Comparison of ENCODE assay signal across 7 cellular contexts in the genomic region with DNA sequence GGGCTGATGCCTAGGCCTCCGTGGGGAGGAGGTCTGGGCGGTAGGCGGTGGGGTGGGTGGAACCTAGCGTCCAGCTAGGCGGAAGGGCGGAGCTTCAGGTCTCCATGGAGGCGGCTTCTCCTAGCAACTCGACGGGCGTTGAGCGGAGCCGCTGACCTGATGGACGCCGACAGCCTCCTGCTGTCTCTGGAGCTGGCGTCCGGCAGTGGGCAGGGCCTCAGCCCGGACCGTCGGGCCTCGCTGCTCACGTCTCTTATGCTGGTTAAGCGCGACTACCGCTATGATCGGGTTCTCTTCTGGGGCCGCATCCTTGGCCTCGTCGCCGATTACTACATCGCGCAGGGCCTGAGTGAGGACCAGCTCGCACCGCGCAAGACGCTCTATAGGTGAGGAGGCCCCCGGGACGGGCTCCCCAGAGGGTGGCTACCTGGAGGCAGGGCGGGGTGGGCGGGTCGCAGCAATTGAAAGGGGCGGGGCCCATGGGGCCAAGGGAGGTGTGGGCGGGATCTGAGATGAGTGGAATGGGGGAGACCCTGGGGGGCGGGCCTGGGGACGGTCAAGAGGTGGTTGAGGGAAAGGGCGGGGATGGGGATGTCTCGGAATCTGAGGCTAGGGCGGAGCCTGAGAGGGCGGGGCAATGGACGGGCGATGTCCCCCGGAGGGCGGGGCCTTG. TPM values are rescaled to one million over a fixed set of nuclear protein-coding genes. Genes with fewer than 3 reads are reported as not detected.
DNase-seq lines count a peak whose midpoint lies in the region; ATAC-seq, FAIRE-seq and TF ChIP-seq lines count a peak whose summit lies in the region.

A gene with protein sequence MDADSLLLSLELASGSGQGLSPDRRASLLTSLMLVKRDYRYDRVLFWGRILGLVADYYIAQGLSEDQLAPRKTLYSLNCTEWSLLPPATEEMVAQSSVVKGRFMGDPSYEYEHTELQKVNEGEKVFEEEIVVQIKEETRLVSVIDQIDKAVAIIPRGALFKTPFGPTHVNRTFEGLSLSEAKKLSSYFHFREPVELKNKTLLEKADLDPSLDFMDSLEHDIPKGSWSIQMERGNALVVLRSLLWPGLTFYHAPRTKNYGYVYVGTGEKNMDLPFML (plus strand): TSS at position 97 of the 673 bp plus-strand sequence. CDS start 63 bp downstream, at position 160.

- H3K36me3 ChIP-seq in NT2/D1 (ENCODE audit: insufficient read depth, insufficient read length, low read length) (peaks cover 22% of the 10 kb centered on the region), heart left ventricle (peaks cover 0 to 31% (median 27%) of the 10 kb centered on the region in 9 donors)

- DNase-seq in NT2/D1 (ENCODE audit: low read depth, low spot score) (no peak), heart left ventricle (peak; percentile 64 to 86 (median 78)), retina (peak; percentile 92), urothelium cell line (ENCODE audit: low spot score) (no peak)
- peak; percentile 70 for DNase-seq in activated naive CD4-positive, alpha-beta T cell treated with anti-CD3 and anti-CD28 coated beads, Interleukin-2, amount 50 U/mL, for 16 hours

- H3K9me3 ChIP-seq in NT2/D1 (ENCODE audit: insufficient read depth, low read length) = no peaks in the 10 kb centered on the region
- H3K9me3 ChIP-seq in heart left ventricle = no peaks in the 10 kb centered on the region

- ATAC-seq in GM21360 (IDR thresholded peaks at IDR 0.05; ENCODE audit: unreplicated experiment) (peak; percentile 71), heart left ventricle (peak; percentile 63 to 87 (median 82)), HG02885 (IDR thresholded peaks at IDR 0.05; ENCODE audit: poor library complexity, unreplicated experiment) (no peak)

- H3K27me3 ChIP-seq in NT2/D1 (ENCODE audit: insufficient read depth, insufficient read length) (no peaks in the 10 kb centered on the region), heart left ventricle (no peaks in the 10 kb centered on the region)

- FAIRE-seq in urothelium cell line (lab: Jason Lieb, UNC) = no peak

- 2 to 6% (median 5%) methylated on average over 32 to 52 of the region's 52 CpGs for WGBS in heart left ventricle, 4 donors

- no peak for TF ChIP-seq CTCF in heart left ventricle (IDR thresholded peaks at IDR 0.05)

- no peaks in the 10 kb centered on the region for H3K4me1 ChIP-seq in NT2/D1 (ENCODE audit: insufficient read depth, insufficient read length)
- H3K4me1 ChIP-seq in heart left ventricle = peaks cover 0 to 20% (median 8%) of the 10 kb centered on the region in 12 donors

- intact Hi-C loops in heart left ventricle (cut with DNase I) = loop anchor here in 1 of 10 donors (1.0 kb wide), 1 partner anchor 9 kb away; no protein-coding TSS in a partner anchor

- TF ChIP-seq POLR2A in heart left ventricle (IDR thresholded peaks at IDR 0.05) = no peak

- peak within 1 kb of the TSS; percentile 39 for H3K4me3 ChIP-seq in NT2/D1 (ENCODE audit: insufficient read length, low read depth)
- peak within 1 kb of the TSS; percentile 4 to 63 (median 50) for H3K4me3 ChIP-seq in heart left ventricle

- peak within 1 kb of the TSS in 7 of 12 donors; percentile 13 to 44 (median 20) for H3K27ac ChIP-seq in heart left ventricle

- H3K9ac ChIP-seq in NT2/D1 (ENCODE audit: insufficient read length, low read depth) = peak within 1 kb of the TSS; percentile 77

RNA-seq across cellular contexts. Expression of the gene that starts here (rescaled TPM):
- total RNA-seq in heart left ventricle = under 1 TPM in 6 of 9 donors, not detected in 3; 0.09 to 0.18 (median 0.14) TPM
- under 1 TPM; 0.29 to 0.50 TPM for polyA plus RNA-seq in heart left ventricle

Comparison
In these comparisons a context has a peak if more than half of its experiments do, and no peak if none do; other contexts are left out.
1. Peak in DNase-seq, ATAC-seq, H3K4me3 ChIP-seq and H3K27ac ChIP-seq in heart left ventricle; RNA of the gene not detected or under 1 TPM.
2. DNase-seq: peak in activated naive CD4-positive, alpha-beta T cell treated with anti-CD3 and anti-CD28 coated beads, Interleukin-2, amount 50 U/mL, for 16 hours (single experiment) and retina (single experiment); none in NT2/D1 (single experiment) and urothelium cell line (single experiment).